Comparison of ENCODE assay signal across 14 cellular contexts in genomic region chr1:16487011-16487410, GRCh38. TPM values are rescaled to one million over a fixed set of nuclear protein-coding genes. Genes with fewer than 3 reads are reported as not detected.
"Had no signal": no experiment of that assay in that cellular context is flagged by ENCODE, and none has a peak within 500 bp of the region (broad histone marks: within the 10 kb centered on the region; RNA-seq: fewer than 3 reads in every experiment).

No MANE protein-coding gene starts in this region.

RNA-seq across cellular contexts. Expression of gene RNU1-1, which starts 27.1 kb away (rescaled TPM):
- polyA plus RNA-seq: stomach, thymus, urinary bladder had no signal

RNA-seq across cellular contexts. Expression of gene SPATA21, which starts 49.8 kb away (rescaled TPM):
- total RNA-seq: stomach, subcutaneous adipose tissue, suprapubic skin, temporal lobe, thoracic aorta, thyroid gland, tibial nerve, transverse colon, upper lobe of left lung, upper lobe of right lung, ureter, urinary bladder, vagina had no signal
